Comparison of ENCODE assay signal across 34 cellular contexts in genomic region chr20:51772236-51772635, GRCh38. TPM values are rescaled to one million over a fixed set of nuclear protein-coding genes. Genes with fewer than 3 reads are reported as not detected.
"Had no signal": no experiment of that assay in that cellular context is flagged by ENCODE, and none has a peak within 500 bp of the region (broad histone marks: within the 10 kb centered on the region; RNA-seq: fewer than 3 reads in every experiment).

No MANE protein-coding gene starts in this region.

- H3K36me3 Mint-ChIP-seq: activated CD8-positive, alpha-beta memory T cell treated with anti-CD3 and anti-CD28 coated beads, Interleukin-2, amount 10 ng/mL, durations not matched to agents 7 days and 5 days; activated naive CD4-positive, alpha-beta T cell treated with anti-CD3 and anti-CD28 coated beads, Interleukin-2, amount 50 U/mL, for 24 hours; activated naive CD8-positive, alpha-beta T cell; brain had no signal

- H3K4me3 Mint-ChIP-seq: activated CD4-positive, alpha-beta memory T cell treated with anti-CD3 and anti-CD28 coated beads, Interleukin-2, amount 10 ng/mL, durations not matched to agents 7 days and 5 days; activated CD4-positive, alpha-beta T cell treated with anti-CD3 and anti-CD28 coated beads for 36 hours; activated CD4-positive, alpha-beta T cell treated with anti-CD3 and anti-CD28 coated beads, Interleukin-2, amount 10 ng/mL, durations not matched to agents 7 days and 5 days; activated CD8-positive, alpha-beta memory T cell treated with anti-CD3 and anti-CD28 coated beads, Interleukin-2, amount 10 ng/mL, durations not matched to agents 7 days and 5 days; activated CD8-positive, alpha-beta T cell treated with anti-CD3 and anti-CD28 coated beads, Interleukin-2, amount 10 ng/mL, durations not matched to agents 7 days and 5 days; activated naive CD4-positive, alpha-beta T cell treated with anti-CD3 and anti-CD28 coated beads, Interleukin-2, amount 50 U/mL, for 24 hours; activated naive CD8-positive, alpha-beta T cell; activated naive CD8-positive, alpha-beta T cell treated with anti-CD3 and anti-CD28 coated beads, Interleukin-2, amount 10 ng/mL, durations not matched to agents 7 days and 5 days; activated naive CD8-positive, alpha-beta T cell treated with anti-CD3 and anti-CD28 coated beads, Interleukin-2, amount 50 U/mL, for 24 hours; activated T-cell treated with anti-CD3 and anti-CD28 coated beads, Interleukin-2, amount 50 U/mL, for 24 hours; brain; central memory CD8-positive, alpha-beta T cell; T-helper 1 cell treated with Interleukin-12 subunit alpha and Interleukin-12 subunit beta and Interleukin-4 antibody, amounts not matched to agents 30 μg/mL and 1 μg/mL, for 36 hours; T-helper 2 cell treated with Interferon-gamma antibody and Interleukin-4, amounts not matched to agents 5 μg/mL and 100 μg/mL, for 36 hours had no signal

- DNase-seq: activated CD4-positive, alpha-beta memory T cell treated with anti-CD3 and anti-CD28 coated beads, Interleukin-2, amount 10 ng/mL, durations not matched to agents 7 days and 5 days; activated CD4-positive, alpha-beta T cell treated with anti-CD3 and anti-CD28 coated beads for 1 hour; activated CD4-positive, alpha-beta T cell treated with anti-CD3 and anti-CD28 coated beads for 36 hours; activated CD4-positive, alpha-beta T cell treated with anti-CD3 and anti-CD28 coated beads for 48 hours; activated CD4-positive, alpha-beta T cell treated with anti-CD3 and anti-CD28 coated beads, Interleukin-2, amount 10 ng/mL, durations not matched to agents 7 days and 5 days; activated CD4-positive, alpha-beta T cell treated with anti-CD3 and anti-CD28 coated beads, Interleukin-2, amount 50 U/mL, for 48 hours; activated CD4-positive, CD25-positive, alpha-beta regulatory T cell; activated CD8-positive, alpha-beta memory T cell treated with anti-CD3 and anti-CD28 coated beads for 24 hours; activated CD8-positive, alpha-beta memory T cell treated with anti-CD3 and anti-CD28 coated beads, Interleukin-2, amount 10 ng/mL, durations not matched to agents 7 days and 5 days; activated CD8-positive, alpha-beta memory T cell treated with anti-CD3 and anti-CD28 coated beads, Interleukin-2, amount 50 U/mL, for 48 hours; activated CD8-positive, alpha-beta T cell treated with anti-CD3 and anti-CD28 coated beads, Interleukin-2, amount 10 ng/mL, durations not matched to agents 7 days and 5 days; activated effector memory CD4-positive, alpha-beta T cell treated with Interleukin-2 at 50 U/mL for 16 hours; activated gamma-delta T cell; activated naive CD4-positive, alpha-beta T cell treated with Interleukin-2 at 50 U/mL for 16 hours; activated naive CD8-positive, alpha-beta T cell treated with anti-CD3 and anti-CD28 coated beads, Interleukin-2, amount 10 ng/mL, durations not matched to agents 7 days and 5 days; activated naive CD8-positive, alpha-beta T cell treated with anti-CD3 and anti-CD28 coated beads, Interleukin-2, amount 50 U/mL, for 24 hours; activated T-cell treated with anti-CD3 and anti-CD28 coated beads, Interleukin-2, amount 50 U/mL, for 24 hours; activated T-cell treated with anti-CD3 and anti-CD28 coated beads, Interleukin-2, amount 50 U/mL, for 48 hours; amygdala; anterior cingulate cortex; caudate nucleus; cerebellar nuclear complex; T-helper 1 cell; T-helper 2 cell; T-helper 9 cell had no signal

- H3K27ac Mint-ChIP-seq: activated CD4-positive, alpha-beta memory T cell treated with anti-CD3 and anti-CD28 coated beads, Interleukin-2, amount 10 ng/mL, durations not matched to agents 7 days and 5 days; activated CD4-positive, alpha-beta T cell treated with anti-CD3 and anti-CD28 coated beads for 36 hours; activated CD4-positive, alpha-beta T cell treated with anti-CD3 and anti-CD28 coated beads, Interleukin-2, amount 10 ng/mL, durations not matched to agents 7 days and 5 days; activated CD8-positive, alpha-beta memory T cell treated with anti-CD3 and anti-CD28 coated beads, Interleukin-2, amount 10 ng/mL, durations not matched to agents 7 days and 5 days; activated CD8-positive, alpha-beta T cell treated with anti-CD3 and anti-CD28 coated beads, Interleukin-2, amount 10 ng/mL, durations not matched to agents 7 days and 5 days; activated naive CD4-positive, alpha-beta T cell treated with anti-CD3 and anti-CD28 coated beads, Interleukin-2, amount 50 U/mL, for 24 hours; activated naive CD8-positive, alpha-beta T cell; activated naive CD8-positive, alpha-beta T cell treated with anti-CD3 and anti-CD28 coated beads, Interleukin-2, amount 10 ng/mL, durations not matched to agents 7 days and 5 days; activated naive CD8-positive, alpha-beta T cell treated with anti-CD3 and anti-CD28 coated beads, Interleukin-2, amount 50 U/mL, for 24 hours; activated T-cell treated with anti-CD3 and anti-CD28 coated beads, Interleukin-2, amount 50 U/mL, for 24 hours; activated T-helper 2 cell treated with anti-CD3 and anti-CD28 coated beads, Interferon-gamma antibody, Interleukin-2, Interleukin-4, amounts not matched to agents 10 μg/mL and 5 μg/mL and 100 μg/mL, durations not matched to agents 14 hours and 24 hours and 36 hours; brain; T-helper 1 cell treated with Interleukin-12 subunit alpha and Interleukin-12 subunit beta and Interleukin-4 antibody, amounts not matched to agents 30 μg/mL and 1 μg/mL, for 36 hours; T-helper 2 cell treated with Interferon-gamma antibody and Interleukin-4, amounts not matched to agents 5 μg/mL and 100 μg/mL, for 36 hours had no signal

- H3K9me3 Mint-ChIP-seq: activated CD4-positive, alpha-beta memory T cell treated with anti-CD3 and anti-CD28 coated beads, Interleukin-2, amount 10 ng/mL, durations not matched to agents 7 days and 5 days; activated CD4-positive, alpha-beta T cell treated with anti-CD3 and anti-CD28 coated beads, Interleukin-2, amount 10 ng/mL, durations not matched to agents 7 days and 5 days; activated naive CD4-positive, alpha-beta T cell treated with anti-CD3 and anti-CD28 coated beads, Interleukin-2, amount 50 U/mL, for 24 hours; activated naive CD8-positive, alpha-beta T cell treated with anti-CD3 and anti-CD28 coated beads, Interleukin-2, amount 10 ng/mL, durations not matched to agents 7 days and 5 days; activated naive CD8-positive, alpha-beta T cell treated with anti-CD3 and anti-CD28 coated beads, Interleukin-2, amount 50 U/mL, for 24 hours; activated T-cell treated with anti-CD3 and anti-CD28 coated beads, Interleukin-2, amount 50 U/mL, for 24 hours; activated T-helper 2 cell treated with anti-CD3 and anti-CD28 coated beads, Interferon-gamma antibody, Interleukin-2, Interleukin-4, amounts not matched to agents 10 μg/mL and 5 μg/mL and 100 μg/mL, durations not matched to agents 14 hours and 24 hours and 36 hours; central memory CD8-positive, alpha-beta T cell; T-helper 1 cell treated with Interleukin-12 subunit alpha and Interleukin-12 subunit beta and Interleukin-4 antibody, amounts not matched to agents 30 μg/mL and 1 μg/mL, for 36 hours; T-helper 2 cell treated with Interferon-gamma antibody and Interleukin-4, amounts not matched to agents 5 μg/mL and 100 μg/mL, for 36 hours had no signal

- ATAC-seq: activated CD4-positive, alpha-beta T cell treated with anti-CD3 and anti-CD28 coated beads for 36 hours; activated CD4-positive, CD25-positive, alpha-beta regulatory T cell treated with anti-CD3 and anti-CD28 coated beads, Interleukin-2, amount 50 U/mL, for 24 hours; activated CD8-positive, alpha-beta memory T cell treated with anti-CD3 and anti-CD28 coated beads, Interleukin-2, amount 10 ng/mL, durations not matched to agents 7 days and 5 days; activated CD8-positive, alpha-beta T cell treated with anti-CD3 and anti-CD28 coated beads, Interleukin-2, amount 10 ng/mL, durations not matched to agents 7 days and 5 days; activated naive CD8-positive, alpha-beta T cell treated with anti-CD3 and anti-CD28 coated beads, Interleukin-2, amount 50 U/mL, for 24 hours had no signal

RNA-seq across cellular contexts. Expression of gene SALL4, which starts 30.1 kb away (rescaled TPM):
- total RNA-seq: activated CD4-positive, alpha-beta memory T cell treated with anti-CD3 and anti-CD28 coated beads, Interleukin-2, amount 10 ng/mL, durations not matched to agents 7 days and 5 days; activated CD8-positive, alpha-beta T cell treated with anti-CD3 and anti-CD28 coated beads, Interleukin-2, amount 10 ng/mL, durations not matched to agents 7 days and 5 days; ascending aorta had no signal
